1 cellular context compared by ENCODE assay signal in the genomic region with DNA sequence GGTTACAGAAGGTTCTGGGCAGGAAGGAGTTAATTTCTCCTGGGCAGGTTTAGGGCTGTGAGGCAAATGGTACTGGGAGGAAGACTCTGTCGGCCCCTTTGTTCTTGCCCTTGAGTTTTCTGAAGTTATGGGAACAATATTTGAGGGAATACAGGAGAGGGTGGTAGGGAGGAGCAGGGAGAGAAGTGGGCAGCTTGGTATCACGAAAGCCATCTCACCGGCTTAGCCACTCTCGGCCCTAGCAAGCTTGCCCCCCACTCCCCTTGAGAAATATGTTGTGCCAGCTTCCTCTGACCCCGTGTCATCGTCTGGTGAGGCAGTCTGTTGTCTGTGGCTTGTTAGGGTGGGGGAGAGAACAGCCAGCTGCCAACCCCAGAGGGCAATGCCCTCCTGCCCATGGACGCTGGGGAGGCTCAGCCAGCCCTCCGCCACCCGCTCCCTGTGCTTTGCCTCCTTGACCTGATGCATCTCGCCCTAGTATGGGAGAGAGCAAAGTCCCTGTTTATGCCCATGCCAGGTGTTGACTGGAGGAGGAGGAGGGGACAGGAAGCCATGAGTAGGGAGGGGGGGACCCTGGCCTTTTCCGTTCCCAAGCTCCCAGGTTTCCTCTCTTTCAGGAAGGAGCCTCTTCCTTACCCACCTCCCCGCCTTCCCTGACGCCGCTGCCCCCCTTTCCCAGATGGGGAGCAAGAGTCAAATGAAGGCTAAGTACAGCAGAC.
TF ChIP-seq lines count a peak whose summit lies in the region.

No MANE protein-coding gene starts in this region.

TF ChIP-seq in HepG2, 621 proteins besides CTCF, POLR2A, EP300 and RAD21 (continued from another document and continues in another):
- TF ChIP-seq, protein P1, sequence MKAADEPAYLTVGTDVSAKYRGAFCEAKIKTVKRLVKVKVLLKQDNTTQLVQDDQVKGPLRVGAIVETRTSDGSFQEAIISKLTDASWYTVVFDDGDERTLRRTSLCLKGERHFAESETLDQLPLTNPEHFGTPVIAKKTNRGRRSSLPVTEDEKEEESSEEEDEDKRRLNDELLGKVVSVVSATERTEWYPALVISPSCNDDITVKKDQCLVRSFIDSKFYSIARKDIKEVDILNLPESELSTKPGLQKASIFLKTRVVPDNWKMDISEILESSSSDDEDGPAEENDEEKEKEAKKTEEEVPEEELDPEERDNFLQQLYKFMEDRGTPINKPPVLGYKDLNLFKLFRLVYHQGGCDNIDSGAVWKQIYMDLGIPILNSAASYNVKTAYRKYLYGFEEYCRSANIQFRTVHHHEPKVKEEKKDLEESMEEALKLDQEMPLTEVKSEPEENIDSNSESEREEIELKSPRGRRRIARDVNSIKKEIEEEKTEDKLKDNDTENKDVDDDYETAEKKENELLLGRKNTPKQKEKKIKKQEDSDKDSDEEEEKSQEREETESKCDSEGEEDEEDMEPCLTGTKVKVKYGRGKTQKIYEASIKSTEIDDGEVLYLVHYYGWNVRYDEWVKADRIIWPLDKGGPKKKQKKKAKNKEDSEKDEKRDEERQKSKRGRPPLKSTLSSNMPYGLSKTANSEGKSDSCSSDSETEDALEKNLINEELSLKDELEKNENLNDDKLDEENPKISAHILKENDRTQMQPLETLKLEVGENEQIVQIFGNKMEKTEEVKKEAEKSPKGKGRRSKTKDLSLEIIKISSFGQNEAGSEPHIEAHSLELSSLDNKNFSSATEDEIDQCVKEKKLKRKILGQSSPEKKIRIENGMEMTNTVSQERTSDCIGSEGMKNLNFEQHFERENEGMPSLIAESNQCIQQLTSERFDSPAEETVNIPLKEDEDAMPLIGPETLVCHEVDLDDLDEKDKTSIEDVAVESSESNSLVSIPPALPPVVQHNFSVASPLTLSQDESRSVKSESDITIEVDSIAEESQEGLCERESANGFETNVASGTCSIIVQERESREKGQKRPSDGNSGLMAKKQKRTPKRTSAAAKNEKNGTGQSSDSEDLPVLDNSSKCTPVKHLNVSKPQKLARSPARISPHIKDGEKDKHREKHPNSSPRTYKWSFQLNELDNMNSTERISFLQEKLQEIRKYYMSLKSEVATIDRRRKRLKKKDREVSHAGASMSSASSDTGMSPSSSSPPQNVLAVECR (CRISPR knock-in tag; IDR thresholded peaks at IDR 0.05; ENCODE audit: borderline replicate concordance) = peak; percentile 87; the same call in 1 of the 2 replicates
- TF ChIP-seq ZNF772 (CRISPR knock-in tag; IDR thresholded peaks at IDR 0.05) (no peak), PAWR (CRISPR knock-in tag; IDR thresholded peaks at IDR 0.05; ENCODE audit: borderline replicate concordance) (no peak), JUN (CRISPR knock-in tag; IDR thresholded peaks at IDR 0.05) (peak; percentile 46; the same call in 1 of the 2 replicates), TBP (CRISPR knock-in tag; IDR thresholded peaks at IDR 0.05) (no peak), ZNF558 (CRISPR knock-in tag; IDR thresholded peaks at IDR 0.05; ENCODE audit: borderline replicate concordance) (no peak; the same call in 1 of the 2 replicates), MIER3 (CRISPR knock-in tag; IDR thresholded peaks at IDR 0.05; ENCODE audit: borderline replicate concordance) (peak; percentile 62; the same call in 1 of the 2 replicates), TOE1 (CRISPR knock-in tag; IDR thresholded peaks at IDR 0.05) (no peak), SP5 (CRISPR knock-in tag; IDR thresholded peaks at IDR 0.05; ENCODE audit: borderline replicate concordance, low read depth) (peak; percentile 94), KLF12 (CRISPR knock-in tag; IDR thresholded peaks at IDR 0.05; ENCODE audit: borderline replicate concordance) (no peak), TEAD3 (CRISPR knock-in tag; optimal IDR thresholded peaks at IDR 0.05; ENCODE audit: borderline replicate concordance) (peak; percentile 58), ZMYM3 (CRISPR knock-in tag; IDR thresholded peaks at IDR 0.05) (peak; percentile 67), TAF15 (IDR thresholded peaks at IDR 0.05; ENCODE audit: low read depth, low read length, poor library complexity, severe bottlenecking) (no peak), TBX2 (CRISPR knock-in tag; IDR thresholded peaks at IDR 0.05; ENCODE audit: borderline replicate concordance) (peak; percentile 89), ZNF232 (CRISPR knock-in tag; IDR thresholded peaks at IDR 0.05; ENCODE audit: borderline replicate concordance) (no peak), XRCC5 (optimal IDR thresholded peaks at IDR 0.05; ENCODE audit: low read length) (no peak), REXO4 (CRISPR knock-in tag; IDR thresholded peaks at IDR 0.05; ENCODE audit: borderline replicate concordance) (no peak)
- TF ChIP-seq, protein P2, sequence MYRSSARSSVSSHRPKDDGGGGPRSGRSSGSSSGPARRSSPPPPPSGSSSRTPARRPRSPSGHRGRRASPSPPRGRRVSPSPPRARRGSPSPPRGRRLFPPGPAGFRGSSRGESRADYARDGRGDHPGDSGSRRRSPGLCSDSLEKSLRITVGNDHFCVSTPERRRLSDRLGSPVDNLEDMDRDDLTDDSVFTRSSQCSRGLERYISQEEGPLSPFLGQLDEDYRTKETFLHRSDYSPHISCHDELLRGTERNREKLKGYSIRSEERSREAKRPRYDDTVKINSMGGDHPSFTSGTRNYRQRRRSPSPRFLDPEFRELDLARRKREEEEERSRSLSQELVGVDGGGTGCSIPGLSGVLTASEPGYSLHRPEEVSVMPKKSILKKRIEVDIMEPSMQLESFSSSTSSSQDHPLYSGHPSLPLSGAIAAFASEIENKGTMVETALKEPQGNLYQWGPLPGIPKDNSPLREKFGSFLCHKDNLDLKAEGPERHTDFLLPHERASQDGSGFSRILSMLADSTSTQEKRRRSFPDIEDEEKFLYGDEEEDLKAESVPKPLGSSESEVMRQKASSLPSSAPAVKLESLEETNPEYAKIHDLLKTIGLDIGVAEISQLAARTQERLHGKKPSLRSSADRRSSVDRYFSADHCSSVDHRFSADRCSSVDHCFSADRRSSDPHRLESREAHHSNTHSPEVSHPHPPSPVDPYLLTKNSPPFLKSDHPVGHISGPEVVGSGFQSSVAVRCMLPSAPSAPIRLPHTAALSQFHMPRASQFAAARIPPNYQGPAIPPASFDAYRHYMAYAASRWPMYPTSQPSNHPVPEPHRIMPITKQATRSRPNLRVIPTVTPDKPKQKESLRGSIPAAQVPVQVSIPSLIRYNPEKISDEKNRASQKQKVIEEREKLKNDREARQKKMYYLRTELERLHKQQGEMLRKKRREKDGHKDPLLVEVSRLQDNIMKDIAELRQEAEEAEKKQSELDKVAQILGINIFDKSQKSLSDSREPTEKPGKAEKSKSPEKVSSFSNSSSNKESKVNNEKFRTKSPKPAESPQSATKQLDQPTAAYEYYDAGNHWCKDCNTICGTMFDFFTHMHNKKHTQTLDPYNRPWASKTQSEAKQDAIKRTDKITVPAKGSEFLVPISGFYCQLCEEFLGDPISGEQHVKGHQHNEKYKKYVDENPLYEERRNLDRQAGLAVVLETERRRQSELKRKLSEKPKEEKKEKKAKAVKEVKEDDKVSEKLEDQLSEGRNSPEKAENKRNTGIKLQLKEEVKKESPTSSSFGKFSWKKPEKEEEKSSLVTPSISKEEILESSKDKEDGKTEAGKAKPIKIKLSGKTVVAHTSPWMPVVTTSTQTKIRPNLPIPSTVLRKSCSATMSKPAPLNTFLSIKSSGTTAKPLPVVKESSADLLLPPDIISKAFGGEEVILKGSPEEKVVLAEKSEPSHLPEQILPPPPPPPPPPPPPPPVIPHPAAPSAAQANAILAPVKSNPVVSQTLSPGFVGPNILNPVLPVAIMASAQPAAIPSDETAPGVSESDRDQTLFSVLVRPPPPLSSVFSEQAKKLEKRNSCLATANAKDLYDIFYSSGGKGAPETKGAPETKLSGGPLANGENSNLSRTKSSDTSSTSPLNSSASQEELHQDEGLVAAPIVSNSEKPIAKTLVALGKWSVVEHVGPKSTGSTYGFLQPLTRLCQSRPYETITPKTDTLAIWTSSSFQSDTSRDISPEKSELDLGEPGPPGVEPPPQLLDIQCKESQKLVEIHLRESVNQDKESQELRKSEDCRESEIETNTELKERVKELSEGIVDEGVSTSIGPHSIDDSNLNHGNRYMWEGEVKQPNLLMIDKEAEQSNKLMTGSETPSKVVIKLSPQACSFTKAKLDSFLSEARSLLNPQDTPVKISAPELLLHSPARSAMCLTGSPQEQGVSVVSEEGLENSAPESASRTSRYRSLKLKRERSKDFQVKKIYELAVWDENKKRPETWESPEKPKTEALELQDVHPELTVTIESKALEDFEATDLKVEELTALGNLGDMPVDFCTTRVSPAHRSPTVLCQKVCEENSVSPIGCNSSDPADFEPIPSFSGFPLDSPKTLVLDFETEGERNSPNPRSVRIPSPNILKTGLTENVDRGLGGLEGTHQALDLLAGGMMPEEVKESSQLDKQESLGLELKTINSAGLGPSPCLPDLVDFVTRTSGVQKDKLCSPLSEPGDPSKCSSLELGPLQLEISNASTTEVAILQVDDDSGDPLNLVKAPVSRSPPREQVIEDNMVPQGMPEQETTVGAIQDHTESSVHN (CRISPR knock-in tag; IDR thresholded peaks at IDR 0.05) = peak; percentile 60; the same call in 1 of the 2 replicates
- TF ChIP-seq, protein P3, sequence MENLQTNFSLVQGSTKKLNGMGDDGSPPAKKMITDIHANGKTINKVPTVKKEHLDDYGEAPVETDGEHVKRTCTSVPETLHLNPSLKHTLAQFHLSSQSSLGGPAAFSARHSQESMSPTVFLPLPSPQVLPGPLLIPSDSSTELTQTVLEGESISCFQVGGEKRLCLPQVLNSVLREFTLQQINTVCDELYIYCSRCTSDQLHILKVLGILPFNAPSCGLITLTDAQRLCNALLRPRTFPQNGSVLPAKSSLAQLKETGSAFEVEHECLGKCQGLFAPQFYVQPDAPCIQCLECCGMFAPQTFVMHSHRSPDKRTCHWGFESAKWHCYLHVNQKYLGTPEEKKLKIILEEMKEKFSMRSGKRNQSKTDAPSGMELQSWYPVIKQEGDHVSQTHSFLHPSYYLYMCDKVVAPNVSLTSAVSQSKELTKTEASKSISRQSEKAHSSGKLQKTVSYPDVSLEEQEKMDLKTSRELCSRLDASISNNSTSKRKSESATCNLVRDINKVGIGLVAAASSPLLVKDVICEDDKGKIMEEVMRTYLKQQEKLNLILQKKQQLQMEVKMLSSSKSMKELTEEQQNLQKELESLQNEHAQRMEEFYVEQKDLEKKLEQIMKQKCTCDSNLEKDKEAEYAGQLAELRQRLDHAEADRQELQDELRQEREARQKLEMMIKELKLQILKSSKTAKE (CRISPR knock-in tag; IDR thresholded peaks at IDR 0.05; ENCODE audit: borderline replicate concordance) = peak; percentile 79; the same call in 1 of the 2 replicates
- TF ChIP-seq, protein P4, sequence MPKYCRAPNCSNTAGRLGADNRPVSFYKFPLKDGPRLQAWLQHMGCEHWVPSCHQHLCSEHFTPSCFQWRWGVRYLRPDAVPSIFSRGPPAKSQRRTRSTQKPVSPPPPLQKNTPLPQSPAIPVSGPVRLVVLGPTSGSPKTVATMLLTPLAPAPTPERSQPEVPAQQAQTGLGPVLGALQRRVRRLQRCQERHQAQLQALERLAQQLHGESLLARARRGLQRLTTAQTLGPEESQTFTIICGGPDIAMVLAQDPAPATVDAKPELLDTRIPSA (CRISPR knock-in tag; IDR thresholded peaks at IDR 0.05; ENCODE audit: borderline replicate concordance) = no peak
- TF ChIP-seq, protein P5, sequence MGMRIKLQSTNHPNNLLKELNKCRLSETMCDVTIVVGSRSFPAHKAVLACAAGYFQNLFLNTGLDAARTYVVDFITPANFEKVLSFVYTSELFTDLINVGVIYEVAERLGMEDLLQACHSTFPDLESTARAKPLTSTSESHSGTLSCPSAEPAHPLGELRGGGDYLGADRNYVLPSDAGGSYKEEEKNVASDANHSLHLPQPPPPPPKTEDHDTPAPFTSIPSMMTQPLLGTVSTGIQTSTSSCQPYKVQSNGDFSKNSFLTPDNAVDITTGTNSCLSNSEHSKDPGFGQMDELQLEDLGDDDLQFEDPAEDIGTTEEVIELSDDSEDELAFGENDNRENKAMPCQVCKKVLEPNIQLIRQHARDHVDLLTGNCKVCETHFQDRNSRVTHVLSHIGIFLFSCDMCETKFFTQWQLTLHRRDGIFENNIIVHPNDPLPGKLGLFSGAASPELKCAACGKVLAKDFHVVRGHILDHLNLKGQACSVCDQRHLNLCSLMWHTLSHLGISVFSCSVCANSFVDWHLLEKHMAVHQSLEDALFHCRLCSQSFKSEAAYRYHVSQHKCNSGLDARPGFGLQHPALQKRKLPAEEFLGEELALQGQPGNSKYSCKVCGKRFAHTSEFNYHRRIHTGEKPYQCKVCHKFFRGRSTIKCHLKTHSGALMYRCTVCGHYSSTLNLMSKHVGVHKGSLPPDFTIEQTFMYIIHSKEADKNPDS (CRISPR knock-in tag; IDR thresholded peaks at IDR 0.05) = no peak
- TF ChIP-seq, protein P6, sequence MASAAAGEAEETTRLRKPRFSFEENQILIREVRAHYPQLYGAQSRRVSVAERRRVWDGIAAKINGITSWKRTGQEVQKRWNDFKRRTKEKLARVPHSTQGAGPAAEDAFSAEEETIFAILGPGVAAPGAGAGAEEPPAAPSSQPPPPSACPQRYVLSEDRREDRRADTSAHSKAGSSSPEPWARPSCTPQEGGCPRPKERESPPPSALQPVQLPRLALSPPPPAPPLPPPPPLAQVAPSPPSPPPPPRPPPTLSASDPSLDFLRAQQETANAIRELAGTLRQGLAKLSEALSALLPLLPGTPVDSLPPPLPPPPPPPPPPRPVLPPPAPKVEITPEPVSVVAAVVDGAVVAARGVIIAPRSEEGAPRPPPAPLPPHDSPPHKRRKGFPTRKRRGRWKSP (CRISPR knock-in tag; IDR thresholded peaks at IDR 0.05) = peak; percentile 26; the same call in 1 of the 2 replicates
- TF ChIP-seq, protein P7, sequence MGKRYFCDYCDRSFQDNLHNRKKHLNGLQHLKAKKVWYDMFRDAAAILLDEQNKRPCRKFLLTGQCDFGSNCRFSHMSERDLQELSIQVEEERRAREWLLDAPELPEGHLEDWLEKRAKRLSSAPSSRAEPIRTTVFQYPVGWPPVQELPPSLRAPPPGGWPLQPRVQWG (CRISPR knock-in tag; IDR thresholded peaks at IDR 0.05; ENCODE audit: borderline replicate concordance, low read depth) = no peak
- TF ChIP-seq, protein P8, sequence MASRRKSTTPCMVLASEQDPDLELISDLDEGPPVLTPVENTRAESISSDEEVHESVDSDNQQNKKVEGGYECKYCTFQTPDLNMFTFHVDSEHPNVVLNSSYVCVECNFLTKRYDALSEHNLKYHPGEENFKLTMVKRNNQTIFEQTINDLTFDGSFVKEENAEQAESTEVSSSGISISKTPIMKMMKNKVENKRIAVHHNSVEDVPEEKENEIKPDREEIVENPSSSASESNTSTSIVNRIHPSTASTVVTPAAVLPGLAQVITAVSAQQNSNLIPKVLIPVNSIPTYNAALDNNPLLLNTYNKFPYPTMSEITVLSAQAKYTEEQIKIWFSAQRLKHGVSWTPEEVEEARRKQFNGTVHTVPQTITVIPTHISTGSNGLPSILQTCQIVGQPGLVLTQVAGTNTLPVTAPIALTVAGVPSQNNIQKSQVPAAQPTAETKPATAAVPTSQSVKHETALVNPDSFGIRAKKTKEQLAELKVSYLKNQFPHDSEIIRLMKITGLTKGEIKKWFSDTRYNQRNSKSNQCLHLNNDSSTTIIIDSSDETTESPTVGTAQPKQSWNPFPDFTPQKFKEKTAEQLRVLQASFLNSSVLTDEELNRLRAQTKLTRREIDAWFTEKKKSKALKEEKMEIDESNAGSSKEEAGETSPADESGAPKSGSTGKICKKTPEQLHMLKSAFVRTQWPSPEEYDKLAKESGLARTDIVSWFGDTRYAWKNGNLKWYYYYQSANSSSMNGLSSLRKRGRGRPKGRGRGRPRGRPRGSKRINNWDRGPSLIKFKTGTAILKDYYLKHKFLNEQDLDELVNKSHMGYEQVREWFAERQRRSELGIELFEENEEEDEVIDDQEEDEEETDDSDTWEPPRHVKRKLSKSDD (CRISPR knock-in tag; IDR thresholded peaks at IDR 0.05; ENCODE audit: low read depth) = 0 out of 2 replicates have a peak, but pooled peaks have one; percentile 45
- TF ChIP-seq, protein P9, sequence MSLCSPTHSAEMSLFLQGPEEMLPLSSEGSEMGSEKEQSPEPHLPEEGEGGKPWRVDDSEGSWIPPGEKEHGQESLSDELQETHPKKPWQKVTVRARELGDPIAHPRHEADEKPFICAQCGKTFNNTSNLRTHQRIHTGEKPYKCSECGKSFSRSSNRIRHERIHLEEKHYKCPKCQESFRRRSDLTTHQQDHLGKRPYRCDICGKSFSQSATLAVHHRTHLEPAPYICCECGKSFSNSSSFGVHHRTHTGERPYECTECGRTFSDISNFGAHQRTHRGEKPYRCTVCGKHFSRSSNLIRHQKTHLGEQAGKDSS (CRISPR knock-in tag; IDR thresholded peaks at IDR 0.05; ENCODE audit: borderline replicate concordance, low read depth) = 0 out of 2 replicates have a peak, but pooled peaks have one; percentile 69
